ENCODE assay signal across 18 cellular contexts in genomic region chr4:102732678-102733445, GRCh38. TPM values are rescaled to one million over a fixed set of nuclear protein-coding genes. Genes with fewer than 3 reads are reported as not detected.
DNase-seq lines count a peak whose midpoint lies in the region; ATAC-seq, FAIRE-seq and TF ChIP-seq lines count a peak whose summit lies in the region.
"Had no signal": no experiment of that assay in that cellular context is flagged by ENCODE, and none has a peak within 500 bp of the region (broad histone marks: within the 10 kb centered on the region; RNA-seq: fewer than 3 reads in every experiment).

No MANE protein-coding gene starts in this region.

- H3K79me2 ChIP-seq in hepatocyte: peaks cover 59% of the 10 kb centered on the region

- no peaks in the 10 kb centered on the region for H3K36me3 Mint-ChIP-seq in natural killer cell
- peaks cover 14% of the 10 kb centered on the region for H3K36me3 Mint-ChIP-seq in type B pancreatic cell

- no peak overlapping the region for H3K4me2 ChIP-seq in hepatocyte
- H3K4me2 ChIP-seq: BLaER1 treated with 17β-estradiol and CSF1 and Interleukin-3, amounts not matched to agents 10 nM and 100 nM; KMS-11 had no signal

- peaks cover 38% of the 10 kb centered on the region for H3K4me1 ChIP-seq in hepatocyte (ENCODE audit: insufficient read depth)

- no peaks in the 10 kb centered on the region for H3K27me3 ChIP-seq in hepatocyte
- H3K27me3 ChIP-seq: BLaER1 treated with 17β-estradiol and CSF1 and Interleukin-3, amounts not matched to agents 10 nM and 100 nM; Peyer's patch had no signal

- DNase-seq in DMS53 (lab: John Stamatoyannopoulos, UW): peak; percentile 7
- DNase-seq in DMS53 treated with DMSO at 0.1 percent for 48 hours (lab: John Stamatoyannopoulos, UW; ENCODE audit: unreplicated experiment): no peak
- DNase-seq in hepatocyte (ENCODE audit: low spot score): no peak
- no peak for DNase-seq in natural killer cell
- DNase-seq in type B pancreatic cell (ENCODE audit: extremely low spot score, unreplicated experiment): no peak
- no peak for DNase-seq in NCI-H2107 (lab: John Stamatoyannopoulos, UW)
- DNase-seq in frontal cortex (ENCODE audit: low spot score in 2 of 2): no peak
- DNase-seq: NCI-H1105, NCI-H187, NCI-H2171, Peyer's patch had no signal

- no peak for TF ChIP-seq CTCF in hepatocyte (IDR thresholded peaks at IDR 0.05; ENCODE audit: poor library complexity)
- TF ChIP-seq CTCF in natural killer cell (IDR thresholded peaks at IDR 0.05): no peak
- no peak for TF ChIP-seq CTCF in type B pancreatic cell (conservative IDR thresholded peaks at IDR 0.05)

- H3K36me3 ChIP-seq in hepatocyte (replicated peaks; ENCODE audit: insufficient read depth, low read depth): no peaks in the 10 kb centered on the region

- H4K20me1 ChIP-seq in hepatocyte (ENCODE audit: insufficient read depth, poor library complexity, severe bottlenecking): no peaks in the 10 kb centered on the region

- H3K27ac ChIP-seq in hepatocyte: peak overlapping the region; percentile 41
- H3K27ac ChIP-seq: 22Rv1, KMS-11, Peyer's patch had no signal

- peak overlapping the region; percentile 95 for H3K27ac Mint-ChIP-seq in natural killer cell
- peak overlapping the region; percentile 22 for H3K27ac Mint-ChIP-seq in type B pancreatic cell

- no peaks in the 10 kb centered on the region for H3K27me3 Mint-ChIP-seq in natural killer cell (ENCODE audit: low read depth in 2 of 2)
- H3K27me3 Mint-ChIP-seq in type B pancreatic cell: no peaks in the 10 kb centered on the region

- H2AFZ ChIP-seq in hepatocyte: no peak overlapping the region

- H3K4me3 ChIP-seq in hepatocyte: no peak overlapping the region
- H3K4me3 ChIP-seq: BLaER1 treated with 17β-estradiol and CSF1 and Interleukin-3, amounts not matched to agents 10 nM and 100 nM; GM12878; Peyer's patch had no signal

- no peak for ATAC-seq in natural killer cell
- no peak for ATAC-seq in HG02981 (IDR thresholded peaks at IDR 0.05; ENCODE audit: unreplicated experiment)
- ATAC-seq: GM12878 had no signal

- no peaks in the 10 kb centered on the region for H3K9me2 ChIP-seq in hepatocyte (replicated peaks; ENCODE audit: insufficient read depth)

- intact Hi-C loops in natural killer cell (cut with micrococcal nuclease): loop anchor here (5.0 kb wide), 1 partner anchor 94 kb away; the partner anchor contains the start of gene UBE2D3

- H3K4me1 Mint-ChIP-seq in natural killer cell (peaks cover 54 to 62% of the 10 kb centered on the region in 2 donors), type B pancreatic cell (ENCODE audit: unreplicated experiment) (peaks cover 17% of the 10 kb centered on the region)

- H3K4me3 Mint-ChIP-seq in natural killer cell (no peak overlapping the region), type B pancreatic cell (no peak overlapping the region)

- H3K9me3 ChIP-seq in hepatocyte (ENCODE audit: low read depth): no peaks in the 10 kb centered on the region
- H3K9me3 ChIP-seq: Peyer's patch had no signal

- no peak for FAIRE-seq in frontal cortex (lab: Jason Lieb, UNC)
- FAIRE-seq: GM12878, GM18507, H54 had no signal

- 71% methylated on average over 7 of the region's 7 CpGs for WGBS in hepatocyte (ENCODE audit: low lambda C conversion rate, missing lambda C conversion rate)

- H3K9me3 Mint-ChIP-seq in natural killer cell: peaks cover 5 to 8% of the 10 kb centered on the region in 2 donors
- peaks cover 7% of the 10 kb centered on the region for H3K9me3 Mint-ChIP-seq in type B pancreatic cell

RNA-seq across cellular contexts. Expression of gene MANBA, which starts 27.9 kb away (rescaled TPM):
- 91.4 and 98.1 TPM in 2 replicates for total RNA-seq in hepatocyte
- 37.5 and 52.0 TPM in 2 replicates for polyA plus RNA-seq in hepatocyte
- total RNA-seq in natural killer cell: 10 to 100 TPM; 38.1 to 43.2 (median 40.8) TPM
- total RNA-seq in type B pancreatic cell (ENCODE audit: low replicate concordance): 32.4 and 38.0 TPM in 2 replicates
- 35.5 TPM for total RNA-seq in frontal cortex
